In the genomic region with DNA sequence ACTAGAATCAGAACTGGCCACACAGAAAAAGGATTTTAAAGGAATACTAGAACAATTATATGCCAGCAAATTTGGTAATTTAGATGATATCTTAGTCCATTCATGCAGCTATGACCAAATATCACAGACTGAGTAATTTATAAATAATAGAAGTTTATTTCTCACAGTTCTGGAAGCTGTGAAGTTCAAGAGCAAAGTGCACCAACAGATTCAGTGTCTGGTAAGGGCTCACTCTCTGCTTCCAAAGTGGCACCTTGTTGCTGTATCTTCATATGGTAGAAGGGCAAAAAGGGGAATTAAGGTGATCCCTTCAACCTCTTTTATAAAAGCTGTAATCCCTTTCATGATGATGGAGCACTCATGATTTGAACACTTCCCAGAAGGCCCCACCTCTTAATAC, we compare ENCODE assay signal across 20 cellular contexts. TPM values are rescaled to one million over a fixed set of nuclear protein-coding genes. Genes with fewer than 3 reads are reported as not detected.
A peak's percentile ranks its signal among the peaks of the same experiment; 100 is the strongest.
DNase-seq lines count a peak whose midpoint lies in the region; ATAC-seq and TF ChIP-seq lines count a peak whose summit lies in the region.
"Had no signal": no experiment of that assay in that cellular context is flagged by ENCODE, and none has a peak within 500 bp of the region (broad histone marks: within the 10 kb centered on the region; RNA-seq: fewer than 3 reads in every experiment).

No MANE protein-coding gene starts in this region.

- POLR2A ChIA-PET in activated CD4-positive, alpha-beta memory T cell treated with anti-CD3 and anti-CD28 coated beads for 36 hours (lab: Charles Lee): no interaction called here
- POLR2A ChIA-PET in activated CD4-positive, alpha-beta memory T cell treated with anti-CD3 and anti-CD28 coated beads, Interleukin-2, amount 10 ng/mL, durations not matched to agents 7 days and 5 days (lab: Charles Lee): no interaction called here

- H3K9me3 Mint-ChIP-seq in activated CD4-positive, alpha-beta memory T cell treated with anti-CD3 and anti-CD28 coated beads for 36 hours: peaks cover 15% of the 10 kb centered on the region
- peaks cover 15% of the 10 kb centered on the region for H3K9me3 Mint-ChIP-seq in activated CD4-positive, alpha-beta memory T cell treated with anti-CD3 and anti-CD28 coated beads, Interleukin-2, amount 10 ng/mL, durations not matched to agents 7 days and 5 days
- H3K9me3 Mint-ChIP-seq in CD4-positive, CD25-positive, alpha-beta regulatory T cell: peaks cover 0 to 15% (median 6%) of the 10 kb centered on the region in 7 donors
- peaks cover 7% of the 10 kb centered on the region for H3K9me3 Mint-ChIP-seq in activated T-helper 17 cell treated with anti-CD3 and anti-CD28 coated beads, Interleukin-2, amount 50 U/mL, for 72 hours
- H3K9me3 Mint-ChIP-seq in endothelial cell (ENCODE audit: unreplicated experiment): no peaks in the 10 kb centered on the region

- H3K4me3 Mint-ChIP-seq in activated CD4-positive, alpha-beta memory T cell treated with anti-CD3 and anti-CD28 coated beads for 36 hours: no peak overlapping the region
- H3K4me3 Mint-ChIP-seq in activated CD4-positive, alpha-beta memory T cell treated with anti-CD3 and anti-CD28 coated beads, Interleukin-2, amount 10 ng/mL, durations not matched to agents 7 days and 5 days: no peak overlapping the region
- H3K4me3 Mint-ChIP-seq in CD4-positive, CD25-positive, alpha-beta regulatory T cell: no peak overlapping the region
- H3K4me3 Mint-ChIP-seq in activated T-helper 17 cell treated with anti-CD3 and anti-CD28 coated beads, Interleukin-2, amount 50 U/mL, for 72 hours: no peak overlapping the region
- peak overlapping the region; percentile 0 for H3K4me3 Mint-ChIP-seq in endothelial cell (ENCODE audit: unreplicated experiment)
- H3K4me3 Mint-ChIP-seq: CD14-positive monocyte; CD4-positive, alpha-beta T cell; CD8-positive, alpha-beta T cell had no signal

- CTCF ChIA-PET in activated CD4-positive, alpha-beta memory T cell treated with anti-CD3 and anti-CD28 coated beads for 36 hours (lab: Charles Lee): no interaction called here
- CTCF ChIA-PET in activated CD4-positive, alpha-beta memory T cell treated with anti-CD3 and anti-CD28 coated beads, Interleukin-2, amount 10 ng/mL, durations not matched to agents 7 days and 5 days (lab: Charles Lee): no interaction called here

- TF ChIP-seq CTCF in endothelial cell (IDR thresholded peaks at IDR 0.05; ENCODE audit: unreplicated experiment): no peak

- peaks cover 4% of the 10 kb centered on the region for H3K4me1 Mint-ChIP-seq in activated CD4-positive, alpha-beta memory T cell treated with anti-CD3 and anti-CD28 coated beads for 36 hours (ENCODE audit: low read depth)
- H3K4me1 Mint-ChIP-seq in activated CD4-positive, alpha-beta memory T cell treated with anti-CD3 and anti-CD28 coated beads, Interleukin-2, amount 10 ng/mL, durations not matched to agents 7 days and 5 days: peaks cover 12% of the 10 kb centered on the region
- H3K4me1 Mint-ChIP-seq in CD4-positive, CD25-positive, alpha-beta regulatory T cell: peaks cover 3 to 17% (median 9%) of the 10 kb centered on the region in 4 donors
- H3K4me1 Mint-ChIP-seq in activated T-helper 17 cell treated with anti-CD3 and anti-CD28 coated beads, Interleukin-2, amount 50 U/mL, for 72 hours: peaks cover 16% of the 10 kb centered on the region
- peaks cover 4% of the 10 kb centered on the region for H3K4me1 Mint-ChIP-seq in endothelial cell (ENCODE audit: unreplicated experiment)

- H3K27me3 ChIP-seq in CD4-positive, CD25-positive, alpha-beta regulatory T cell (ENCODE audit: control insufficient read depth, insufficient read depth, low read length): no peaks in the 10 kb centered on the region
- H3K27me3 ChIP-seq: BE2C, BLaER1 had no signal

- no peaks in the 10 kb centered on the region for H3K27me3 Mint-ChIP-seq in activated CD4-positive, alpha-beta memory T cell treated with anti-CD3 and anti-CD28 coated beads for 36 hours
- no peaks in the 10 kb centered on the region for H3K27me3 Mint-ChIP-seq in activated CD4-positive, alpha-beta memory T cell treated with anti-CD3 and anti-CD28 coated beads, Interleukin-2, amount 10 ng/mL, durations not matched to agents 7 days and 5 days
- no peaks in the 10 kb centered on the region for H3K27me3 Mint-ChIP-seq in CD4-positive, CD25-positive, alpha-beta regulatory T cell
- H3K27me3 Mint-ChIP-seq in activated T-helper 17 cell treated with anti-CD3 and anti-CD28 coated beads, Interleukin-2, amount 50 U/mL, for 72 hours: no peaks in the 10 kb centered on the region
- H3K27me3 Mint-ChIP-seq in endothelial cell (ENCODE audit: unreplicated experiment): peaks cover 16% of the 10 kb centered on the region
- H3K27me3 Mint-ChIP-seq: CD4-positive, alpha-beta T cell had no signal

- no peak for ATAC-seq in CD4-positive, CD25-positive, alpha-beta regulatory T cell (ENCODE audit: low read depth in 2 of 2)
- ATAC-seq in activated T-helper 17 cell treated with anti-CD3 and anti-CD28 coated beads, Interleukin-2, amount 50 U/mL, for 72 hours (replicated peaks): no peak
- ATAC-seq: A549; CD8-positive, alpha-beta T cell had no signal

- intact Hi-C loops in activated CD4-positive, alpha-beta memory T cell treated with anti-CD3 and anti-CD28 coated beads for 36 hours (cut with micrococcal nuclease): no loop called here

- H3K36me3 ChIP-seq in CD4-positive, CD25-positive, alpha-beta regulatory T cell (ENCODE audit: control insufficient read depth, insufficient read depth, low read length): peaks cover 30% of the 10 kb centered on the region

- H3K4me3 ChIP-seq in CD4-positive, CD25-positive, alpha-beta regulatory T cell (ENCODE audit: low read depth, low read length): no peak overlapping the region
- H3K4me3 ChIP-seq: A549, BLaER1 had no signal

- H3K36me3 Mint-ChIP-seq in activated CD4-positive, alpha-beta memory T cell treated with anti-CD3 and anti-CD28 coated beads for 36 hours: peaks cover 44% of the 10 kb centered on the region
- H3K36me3 Mint-ChIP-seq in activated CD4-positive, alpha-beta memory T cell treated with anti-CD3 and anti-CD28 coated beads, Interleukin-2, amount 10 ng/mL, durations not matched to agents 7 days and 5 days (ENCODE audit: low read depth): peaks cover 60% of the 10 kb centered on the region
- peaks cover 29% of the 10 kb centered on the region for H3K36me3 Mint-ChIP-seq in CD4-positive, CD25-positive, alpha-beta regulatory T cell
- peaks cover 67% of the 10 kb centered on the region for H3K36me3 Mint-ChIP-seq in activated T-helper 17 cell treated with anti-CD3 and anti-CD28 coated beads, Interleukin-2, amount 50 U/mL, for 72 hours (ENCODE audit: low read depth)
- peaks cover 27% of the 10 kb centered on the region for H3K36me3 Mint-ChIP-seq in endothelial cell (ENCODE audit: low read depth, unreplicated experiment)

- no peak for DNase-seq in activated CD4-positive, alpha-beta memory T cell treated with anti-CD3 and anti-CD28 coated beads for 36 hours
- DNase-seq in activated CD4-positive, alpha-beta memory T cell treated with anti-CD3 and anti-CD28 coated beads, Interleukin-2, amount 10 ng/mL, durations not matched to agents 7 days and 5 days: no peak
- DNase-seq in CD4-positive, CD25-positive, alpha-beta regulatory T cell: no peak
- DNase-seq in endothelial cell (ENCODE audit: low spot score) (no peak), putamen (ENCODE audit: low spot score) (no peak), hypothalamus (lab: John Stamatoyannopoulos, UW) (no peak), NCI-H1092 (lab: John Stamatoyannopoulos, UW) (no peak)
- DNase-seq: BE2C; C1 segment of cervical spinal cord; Caco-2; Calu3; CD4-positive, alpha-beta T cell; CD8-positive, alpha-beta T cell; DMS79 treated with DMSO at 0.1 percent for 48 hours; GF-D8 had no signal

- H3K27ac Mint-ChIP-seq in activated CD4-positive, alpha-beta memory T cell treated with anti-CD3 and anti-CD28 coated beads for 36 hours: peak overlapping the region; percentile 20
- no peak overlapping the region for H3K27ac Mint-ChIP-seq in activated CD4-positive, alpha-beta memory T cell treated with anti-CD3 and anti-CD28 coated beads, Interleukin-2, amount 10 ng/mL, durations not matched to agents 7 days and 5 days
- H3K27ac Mint-ChIP-seq in CD4-positive, CD25-positive, alpha-beta regulatory T cell: peak overlapping the region in 2 of 3 donors; percentile 68 to 74
- peak overlapping the region; percentile 78 for H3K27ac Mint-ChIP-seq in activated T-helper 17 cell treated with anti-CD3 and anti-CD28 coated beads, Interleukin-2, amount 50 U/mL, for 72 hours
- no peak overlapping the region for H3K27ac Mint-ChIP-seq in endothelial cell (ENCODE audit: unreplicated experiment)
- H3K27ac Mint-ChIP-seq: CD4-positive, alpha-beta T cell had no signal

- no peaks in the 10 kb centered on the region for H3K4me1 ChIP-seq in CD4-positive, CD25-positive, alpha-beta regulatory T cell (ENCODE audit: control insufficient read depth, insufficient read depth, low read length, poor library complexity, severe bottlenecking)
- H3K4me1 ChIP-seq: A549, BE2C, BLaER1, Caco-2 had no signal

- H3K9me3 ChIP-seq in CD4-positive, CD25-positive, alpha-beta regulatory T cell (ENCODE audit: control insufficient read depth in 2 of 2, low read length in 2 of 2): peaks cover 3 to 12% of the 10 kb centered on the region in 2 experiments
- H3K9me3 ChIP-seq: A549, BE2C, Caco-2 had no signal

- H3K27ac ChIP-seq in CD4-positive, CD25-positive, alpha-beta regulatory T cell (ENCODE audit: insufficient read depth, low read length, poor library complexity, severe bottlenecking): no peak overlapping the region
- H3K27ac ChIP-seq: 22Rv1, A549, BLaER1 had no signal

RNA-seq across cellular contexts. Expression of a gene that starts 20.3 kb away (rescaled TPM):
- 10 to 100 TPM; 74.2 to 77.5 TPM for total RNA-seq in activated CD4-positive, alpha-beta memory T cell treated with anti-CD3 and anti-CD28 coated beads for 36 hours
- total RNA-seq in activated CD4-positive, alpha-beta memory T cell treated with anti-CD3 and anti-CD28 coated beads, Interleukin-2, amount 10 ng/mL, durations not matched to agents 7 days and 5 days: 10 to 100 TPM; 56.1 to 58.4 TPM
- 87.7 TPM for total RNA-seq in CD4-positive, CD25-positive, alpha-beta regulatory T cell
- 10 to 100 TPM; 43.9 to 53.3 (median 50.9) TPM for polyA plus RNA-seq in CD4-positive, CD25-positive, alpha-beta regulatory T cell
- total RNA-seq in activated T-helper 17 cell treated with anti-CD3 and anti-CD28 coated beads, Interleukin-2, amount 50 U/mL, for 72 hours: 100 to 1,000 TPM in 1 of 2 donors, 10 to 100 TPM in 1; 80.1 to 110 TPM
- total RNA-seq in endothelial cell (ENCODE audit: unreplicated experiment): 29.3 TPM

RNA-seq across cellular contexts. Expression of a gene that starts 57.0 kb away (rescaled TPM):
- 10 to 100 TPM; 55.9 to 62.8 TPM for total RNA-seq in activated CD4-positive, alpha-beta memory T cell treated with anti-CD3 and anti-CD28 coated beads for 36 hours
- total RNA-seq in activated CD4-positive, alpha-beta memory T cell treated with anti-CD3 and anti-CD28 coated beads, Interleukin-2, amount 10 ng/mL, durations not matched to agents 7 days and 5 days: 10 to 100 TPM; 77.0 to 80.3 TPM
- total RNA-seq in CD4-positive, CD25-positive, alpha-beta regulatory T cell: 61.7 TPM
- polyA plus RNA-seq in CD4-positive, CD25-positive, alpha-beta regulatory T cell: 1 to 10 TPM; 7.6 to 8.6 (median 8.4) TPM
- 100 to 1,000 TPM in 1 of 2 donors, 10 to 100 TPM in 1; 83.5 to 122 TPM for total RNA-seq in activated T-helper 17 cell treated with anti-CD3 and anti-CD28 coated beads, Interleukin-2, amount 50 U/mL, for 72 hours
- total RNA-seq in endothelial cell (ENCODE audit: unreplicated experiment): 150 TPM

Comparison
In these comparisons a context has a peak if more than half of its experiments do, and no peak if none do; other contexts are left out.
1. H3K27ac Mint-ChIP-seq: peak in activated CD4-positive, alpha-beta memory T cell treated with anti-CD3 and anti-CD28 coated beads for 36 hours (single experiment), CD4-positive, CD25-positive, alpha-beta regulatory T cell (2 of 3) and activated T-helper 17 cell treated with anti-CD3 and anti-CD28 coated beads, Interleukin-2, amount 50 U/mL, for 72 hours (single experiment); none in activated CD4-positive, alpha-beta memory T cell treated with anti-CD3 and anti-CD28 coated beads, Interleukin-2, amount 10 ng/mL, durations not matched to agents 7 days and 5 days (single experiment) and endothelial cell (single experiment).